In the genomic region with DNA sequence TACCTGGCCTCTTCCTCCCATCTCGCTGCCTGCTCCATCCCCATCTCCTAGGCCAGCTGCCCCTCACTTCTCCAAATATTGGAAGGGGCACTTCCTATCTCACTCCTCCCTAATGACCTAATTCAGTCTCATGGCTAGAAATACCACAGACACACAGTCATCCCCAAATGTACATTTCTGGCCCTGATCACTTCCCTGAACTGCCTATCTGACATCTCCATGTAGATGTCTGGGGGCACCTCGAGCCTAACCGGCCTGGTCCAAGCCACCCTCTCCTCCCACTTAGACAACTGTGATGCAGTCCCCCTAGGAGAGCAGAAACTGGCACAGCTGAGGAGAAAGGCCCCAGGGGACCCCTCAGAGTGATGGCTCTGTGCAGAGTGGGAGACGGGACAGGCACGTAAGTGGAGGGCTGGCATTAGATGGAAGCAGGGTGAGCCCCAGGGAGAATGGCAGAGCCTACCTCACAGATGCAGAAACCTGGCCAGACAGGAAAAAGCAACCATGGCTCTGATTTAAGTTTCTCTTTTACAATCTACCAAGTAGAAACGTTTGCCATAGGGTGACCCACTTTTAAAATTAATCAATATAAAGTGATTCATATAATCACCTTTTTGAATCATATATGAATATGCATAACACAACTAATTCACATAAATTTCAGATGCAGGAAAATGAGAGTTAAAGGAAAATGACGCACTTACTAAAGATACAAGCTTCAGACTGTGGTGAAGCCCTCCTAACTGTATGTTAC, we compare ENCODE assay signal across 15 cellular contexts. TPM values are rescaled to one million over a fixed set of nuclear protein-coding genes. Genes with fewer than 3 reads are reported as not detected.
DNase-seq lines count a peak whose midpoint lies in the region; ATAC-seq and TF ChIP-seq lines count a peak whose summit lies in the region.
"Had no signal": no experiment of that assay in that cellular context is flagged by ENCODE, and none has a peak within 500 bp of the region (broad histone marks: within the 10 kb centered on the region; RNA-seq: fewer than 3 reads in every experiment).

No MANE protein-coding gene starts in this region.

- H3K4me3 Mint-ChIP-seq in HFFc6 (peak overlapping the region; percentile 33; the same call in 1 of the 2 replicates), mesothelial cell of epicardium (no peak overlapping the region)
- H3K4me3 Mint-ChIP-seq: activated CD8-positive, alpha-beta memory T cell treated with anti-CD3 and anti-CD28 coated beads, Interleukin-2, amount 10 ng/mL, durations not matched to agents 7 days and 5 days had no signal

- no peaks in the 10 kb centered on the region for H3K9me3 Mint-ChIP-seq in HFFc6
- no peaks in the 10 kb centered on the region for H3K9me3 Mint-ChIP-seq in mesothelial cell of epicardium
- H3K9me3 Mint-ChIP-seq: IgD-negative memory B cell had no signal

- H3K27ac Mint-ChIP-seq in HFFc6 (peak overlapping the region; percentile 72), mesothelial cell of epicardium (peak overlapping the region; percentile 9)
- H3K27ac Mint-ChIP-seq: activated CD8-positive, alpha-beta memory T cell treated with anti-CD3 and anti-CD28 coated beads, Interleukin-2, amount 10 ng/mL, durations not matched to agents 7 days and 5 days had no signal

- ATAC-seq in HG02981 (IDR thresholded peaks at IDR 0.05; ENCODE audit: unreplicated experiment) (no peak), HG02884 (IDR thresholded peaks at IDR 0.05; ENCODE audit: unreplicated experiment) (no peak)
- ATAC-seq: activated CD8-positive, alpha-beta memory T cell treated with anti-CD3 and anti-CD28 coated beads, Interleukin-2, amount 10 ng/mL, durations not matched to agents 7 days and 5 days; left lobe of liver had no signal

- no peak for TF ChIP-seq CTCF in HFFc6 (IDR thresholded peaks at IDR 0.05)
- no peak for TF ChIP-seq CTCF in mesothelial cell of epicardium (IDR thresholded peaks at IDR 0.05; ENCODE audit: unreplicated experiment)

- peak; percentile 58 for DNase-seq in CD1c-positive myeloid dendritic cell (ENCODE audit: extremely low spot score)
- no peak for DNase-seq in HFFc6
- DNase-seq in astrocyte of the hippocampus (ENCODE audit: low read depth, low spot score), result peak; percentile 35
- DNase-seq in mesothelial cell of epicardium (ENCODE audit: low spot score in 2 of 2, unreplicated experiment in 2 of 2), result peak in 1 of 2 experiments; percentile 31
- no peak for DNase-seq in stimulated activated CD4-positive, alpha-beta T cell treated with anti-CD3 and anti-CD28 coated beads, Interleukin-2, amount 100 ng/mL, for 48 hours
- no peak for DNase-seq in germinal center (ENCODE audit: low spot score)
- DNase-seq: activated CD8-positive, alpha-beta memory T cell treated with anti-CD3 and anti-CD28 coated beads, Interleukin-2, amount 10 ng/mL, durations not matched to agents 7 days and 5 days; brain microvascular endothelial cell; DMS79; NCI-H526; posterior cingulate gyrus had no signal

- H3K4me1 Mint-ChIP-seq in HFFc6 (ENCODE audit: low read depth) (peaks cover 50% of the 10 kb centered on the region), mesothelial cell of epicardium (peaks cover 46% of the 10 kb centered on the region)

- H3K36me3 Mint-ChIP-seq in HFFc6 (ENCODE audit: low read depth) (no peaks in the 10 kb centered on the region), mesothelial cell of epicardium (no peaks in the 10 kb centered on the region)
- H3K36me3 Mint-ChIP-seq: activated CD8-positive, alpha-beta memory T cell treated with anti-CD3 and anti-CD28 coated beads, Interleukin-2, amount 10 ng/mL, durations not matched to agents 7 days and 5 days; IgD-negative memory B cell had no signal

- H3K27me3 Mint-ChIP-seq in HFFc6 (ENCODE audit: insufficient read depth) (peaks cover 1% of the 10 kb centered on the region; the same call in 1 of the 2 replicates), mesothelial cell of epicardium (ENCODE audit: low read depth) (no peaks in the 10 kb centered on the region)
- H3K27me3 Mint-ChIP-seq: activated CD8-positive, alpha-beta memory T cell treated with anti-CD3 and anti-CD28 coated beads, Interleukin-2, amount 10 ng/mL, durations not matched to agents 7 days and 5 days; IgD-negative memory B cell had no signal

RNA-seq across cellular contexts. Expression of a gene that starts 22.1 kb away (rescaled TPM):
- total RNA-seq in HFFc6 (2021; fragmentation: NEBNext Ultra II Directional; extraction: Animal tissue kit (Norgen Biotek cat#: 25700)), result 10 to 100 TPM; 14.9 to 22.8 (median 18.1) TPM
- 62.4 to 64.4 TPM (median 63.3 TPM) in 3 replicates for total RNA-seq in mesothelial cell of epicardium

Comparison
In these comparisons a context has a peak if more than half of its experiments do, and no peak if none do; other contexts are left out.
1. DNase-seq: peak in CD1c-positive myeloid dendritic cell (single experiment) and astrocyte of the hippocampus (single experiment); none in HFFc6 (single experiment), stimulated activated CD4-positive, alpha-beta T cell treated with anti-CD3 and anti-CD28 coated beads, Interleukin-2, amount 100 ng/mL, for 48 hours (0 of 2) and germinal center (single experiment).